Comparison of ENCODE assay signal across 14 cellular contexts in the genomic region with DNA sequence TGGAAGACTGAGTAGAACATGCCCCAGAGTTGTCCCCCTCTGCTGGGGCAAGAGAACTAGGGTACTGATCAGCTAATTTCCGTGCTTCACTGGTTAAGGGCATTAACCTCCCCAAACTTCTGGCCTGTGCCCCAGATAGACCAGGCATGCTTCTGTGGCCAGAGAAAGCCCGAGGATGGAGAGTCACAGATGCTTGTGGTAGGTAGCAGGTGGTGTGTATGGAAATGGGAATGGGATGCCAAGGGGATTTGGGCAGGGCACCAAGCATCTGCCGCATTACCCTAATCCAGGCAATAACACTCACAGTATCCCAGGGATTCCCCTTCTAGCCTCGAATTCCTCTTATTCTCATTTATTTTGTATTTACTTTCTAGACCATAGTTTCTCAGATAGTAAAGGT.
DNase-seq lines count a peak whose midpoint lies in the region; ATAC-seq, FAIRE-seq and TF ChIP-seq lines count a peak whose summit lies in the region.
"Had no signal": no experiment of that assay in that cellular context is flagged by ENCODE, and none has a peak within 500 bp of the region (broad histone marks: within the 10 kb centered on the region; RNA-seq: fewer than 3 reads in every experiment).

No MANE protein-coding gene starts in this region.

- H3K9me3 ChIP-seq in CD8-positive, alpha-beta memory T cell (ENCODE audit: low read length): no peaks in the 10 kb centered on the region

- no peak overlapping the region for H3K4me3 ChIP-seq in CD8-positive, alpha-beta memory T cell (ENCODE audit: low read length)

- peaks cover 10 to 29% (median 15%) of the 10 kb centered on the region in 3 donors for H3K36me3 Mint-ChIP-seq in CD8-positive, alpha-beta memory T cell
- peaks cover 10% of the 10 kb centered on the region for H3K36me3 Mint-ChIP-seq in effector memory CD8-positive, alpha-beta T cell (ENCODE audit: insufficient read depth)
- H3K36me3 Mint-ChIP-seq: CD14-positive monocyte had no signal

- peaks cover 0 to 7% (median 4%) of the 10 kb centered on the region in 5 donors for H3K9me3 Mint-ChIP-seq in CD8-positive, alpha-beta memory T cell
- no peaks in the 10 kb centered on the region for H3K9me3 Mint-ChIP-seq in effector memory CD8-positive, alpha-beta T cell

- no peak for FAIRE-seq in GM12892 (lab: Jason Lieb, UNC)
- FAIRE-seq: H54 had no signal

- H3K36me3 ChIP-seq in CD8-positive, alpha-beta memory T cell (ENCODE audit: insufficient read depth, low read length): no peaks in the 10 kb centered on the region

- TF ChIP-seq POLR2A in GM12892 (IDR thresholded peaks at IDR 0.05; ENCODE audit: low read depth, low read length): no peak

- ATAC-seq in effector memory CD8-positive, alpha-beta T cell (replicated peaks): no peak
- no peak for ATAC-seq in GM21576 (IDR thresholded peaks at IDR 0.05; ENCODE audit: unreplicated experiment)
- ATAC-seq: Panc1 had no signal

- H3K4me1 Mint-ChIP-seq in CD8-positive, alpha-beta memory T cell: peaks cover 62 to 76% (median 76%) of the 10 kb centered on the region in 3 donors
- H3K4me1 Mint-ChIP-seq in effector memory CD8-positive, alpha-beta T cell (ENCODE audit: low read depth in 2 of 2): peaks cover 31 to 67% of the 10 kb centered on the region in 2 donors
- H3K4me1 Mint-ChIP-seq: CD14-positive monocyte had no signal

- no peak for DNase-seq in CD8-positive, alpha-beta memory T cell
- DNase-seq in LHCN-M2 (ENCODE audit: low read depth) (peak; percentile 62), NCI-H82 treated with DMSO at 0.1 percent for 48 hours (lab: John Stamatoyannopoulos, UW; ENCODE audit: unreplicated experiment) (peak; percentile 64), GM12892 (ENCODE audit: insufficient read length) (no peak)
- no peak for DNase-seq in effector memory CD8-positive, alpha-beta T cell
- no peak for DNase-seq in stimulated activated CD4-positive, alpha-beta T cell treated with anti-CD3 and anti-CD28 coated beads, Interleukin-4, amount 100 ng/mL, for 4 hours
- DNase-seq: Karpas-422, NCI-H1105, NCI-H187, NCI-H774 had no signal

- H3K4me1 ChIP-seq in CD8-positive, alpha-beta memory T cell (ENCODE audit: insufficient read depth, low read length): peaks cover 48% of the 10 kb centered on the region

- H3K27ac ChIP-seq in CD8-positive, alpha-beta memory T cell (ENCODE audit: low read depth, low read length): no peak overlapping the region

- H3K27me3 Mint-ChIP-seq in CD8-positive, alpha-beta memory T cell: no peaks in the 10 kb centered on the region
- H3K27me3 Mint-ChIP-seq in effector memory CD8-positive, alpha-beta T cell: no peaks in the 10 kb centered on the region

- peak overlapping the region in 1 of 7 donors; percentile 39 for H3K4me3 Mint-ChIP-seq in CD8-positive, alpha-beta memory T cell
- peak overlapping the region in 1 of 2 donors; percentile 30 for H3K4me3 Mint-ChIP-seq in effector memory CD8-positive, alpha-beta T cell
- H3K4me3 Mint-ChIP-seq: CD14-positive monocyte had no signal

- CTCF ChIA-PET in CD8-positive, alpha-beta memory T cell (lab: Charles Lee): interaction anchor here (0.9 to 1.9 kb wide), 2 partner anchors 12 to 49 kb away, joined by 3 to 6 read pairs; no protein-coding TSS in a partner anchor

- H3K27ac Mint-ChIP-seq in CD8-positive, alpha-beta memory T cell: peak overlapping the region in 7 of 8 donors; percentile 5 to 84 (median 38)
- H3K27ac Mint-ChIP-seq in effector memory CD8-positive, alpha-beta T cell: peak overlapping the region; percentile 15 to 97
- H3K27ac Mint-ChIP-seq: CD14-positive monocyte had no signal

- POLR2A ChIA-PET in CD8-positive, alpha-beta memory T cell (lab: Charles Lee): interaction anchor here (0.7 to 1.3 kb wide), 2 partner anchors 15 to 28 kb away, joined by 3 read pairs; no protein-coding TSS in a partner anchor

- no peaks in the 10 kb centered on the region for H3K27me3 ChIP-seq in CD8-positive, alpha-beta memory T cell (ENCODE audit: insufficient read depth, low read length, poor library complexity, severe bottlenecking)

Comparison
In these comparisons a context has a peak if more than half of its experiments do, and no peak if none do; other contexts are left out.
1. DNase-seq: peak in LHCN-M2 (single experiment) and NCI-H82 treated with DMSO at 0.1 percent for 48 hours (single experiment); none in CD8-positive, alpha-beta memory T cell (0 of 5), effector memory CD8-positive, alpha-beta T cell (0 of 3), GM12892 (single experiment) and stimulated activated CD4-positive, alpha-beta T cell treated with anti-CD3 and anti-CD28 coated beads, Interleukin-4, amount 100 ng/mL, for 4 hours (0 of 2).